In genomic region chr17:45311762-45312476, GRCh38 we compare ENCODE assay signal across 8 cellular contexts. TPM values are rescaled to one million over a fixed set of nuclear protein-coding genes. Genes with fewer than 3 reads are reported as not detected.
A peak's percentile ranks its signal among the peaks of the same experiment; 100 is the strongest.
DNase-seq lines count a peak whose midpoint lies in the region; ATAC-seq and TF ChIP-seq lines count a peak whose summit lies in the region.

No MANE protein-coding gene starts in this region.

- no peak overlapping the region for H2AFZ ChIP-seq in smooth muscle cell (ENCODE audit: low read depth)

- H3K79me2 ChIP-seq in smooth muscle cell (ENCODE audit: low read depth), result peaks cover 60% of the 10 kb centered on the region

- TF ChIP-seq CTCF in smooth muscle cell (IDR thresholded peaks at IDR 0.05; ENCODE audit: borderline replicate concordance, insufficient read depth, poor library complexity, severe bottlenecking), result no peak

- H3F3A ChIP-seq in smooth muscle cell (ENCODE audit: low read depth), result peaks cover 13% of the 10 kb centered on the region

- peak overlapping the region; percentile 26 for H3K4me3 ChIP-seq in smooth muscle cell

- H3K4me1 ChIP-seq in smooth muscle cell (ENCODE audit: low read depth), result peaks cover 10% of the 10 kb centered on the region

- in situ Hi-C loops in GM18951 (cut with MboI; ENCODE audit: low sequenced_read_pairs, unreplicated experiment), result no loop called here

- peak overlapping the region; percentile 59 for H3K27ac ChIP-seq in smooth muscle cell (ENCODE audit: low read depth)

- 74% methylated on average over 10 of the region's 10 CpGs for WGBS in smooth muscle cell (ENCODE audit: low lambda C conversion rate)

- H4K20me1 ChIP-seq in smooth muscle cell (ENCODE audit: low read depth), result peaks cover 88% of the 10 kb centered on the region

- DNase-seq in NCI-H2196 treated with DMSO at 0.1 percent for 48 hours (lab: John Stamatoyannopoulos, UW; ENCODE audit: unreplicated experiment), result peak; percentile 65
- DNase-seq in activated T-cell treated with anti-CD3 and anti-CD28 coated beads, Interleukin-2, amount 50 U/mL, for 1 hour, result peak; percentile 70
- peak; percentile 53 for DNase-seq in germinal center (ENCODE audit: low spot score)
- DNase-seq in smooth muscle cell (lab: John Stamatoyannopoulos, UW; ENCODE audit: unreplicated experiment), result no peak

- no peaks in the 10 kb centered on the region for H3K27me3 ChIP-seq in smooth muscle cell (ENCODE audit: low read depth)

- H3K9me3 ChIP-seq in smooth muscle cell (replicated peaks; ENCODE audit: low read depth), result no peaks in the 10 kb centered on the region

- peak; percentile 54 for TF ChIP-seq POLR2A in GM18951 (IDR thresholded peaks at IDR 0.05; ENCODE audit: extremely low read depth, insufficient read depth, insufficient read length)

- H3K4me2 ChIP-seq in smooth muscle cell, result peak overlapping the region; percentile 30

- peak overlapping the region; percentile 14 for H3K9ac ChIP-seq in smooth muscle cell (ENCODE audit: low read depth)

- no peak for ATAC-seq in HG03159 (IDR thresholded peaks at IDR 0.05; ENCODE audit: unreplicated experiment)
- ATAC-seq in HG02623 (IDR thresholded peaks at IDR 0.05; ENCODE audit: unreplicated experiment), result no peak
- ATAC-seq in GM19395 (IDR thresholded peaks at IDR 0.05; ENCODE audit: unreplicated experiment), result no peak

- H3K36me3 ChIP-seq in smooth muscle cell (ENCODE audit: low read depth), result no peaks in the 10 kb centered on the region

RNA-seq across cellular contexts. Expression of gene MAP3K14, which starts 4.9 kb away (rescaled TPM):
- 1.5 and 1.7 TPM in 2 replicates for total RNA-seq in smooth muscle cell
- 1.8 and 2.7 TPM in 2 replicates for polyA plus RNA-seq in smooth muscle cell

RNA-seq across cellular contexts. Expression of gene SPATA32, which starts 50.0 kb away (rescaled TPM):
- not detected in 2 replicates for total RNA-seq in smooth muscle cell
- polyA plus RNA-seq in smooth muscle cell, result 0.27 TPM in 1 of 2 replicates, not detected in the other
